In the genomic region with DNA sequence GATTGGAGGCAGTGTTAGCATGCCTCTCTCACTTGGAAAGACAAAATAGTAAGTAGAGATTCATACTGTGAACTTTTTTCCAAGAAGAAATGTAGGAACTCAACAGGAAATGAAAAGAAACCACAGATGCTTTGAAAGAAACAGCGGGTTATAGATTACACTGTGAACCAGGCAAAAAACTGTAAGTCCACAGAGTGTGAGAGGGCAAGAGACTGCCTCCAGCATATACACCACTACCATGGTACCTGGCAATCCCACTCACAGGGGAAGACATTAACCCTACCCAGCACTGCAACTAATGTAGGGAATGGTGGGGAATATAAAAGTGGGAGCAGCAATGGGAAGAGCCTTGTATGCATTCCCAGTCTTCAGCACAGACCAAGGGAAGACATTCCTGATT, we compare ENCODE assay signal across 28 cellular contexts.
"Had no signal": no experiment of that assay in that cellular context is flagged by ENCODE, and none has a peak within 500 bp of the region (broad histone marks: within the 10 kb centered on the region; RNA-seq: fewer than 3 reads in every experiment).

No MANE protein-coding gene starts in this region.

- H3K27ac Mint-ChIP-seq: activated naive CD8-positive, alpha-beta T cell; activated T-helper 2 cell treated with anti-CD3 and anti-CD28 coated beads, Interferon-gamma antibody, Interleukin-2, Interleukin-4, amounts not matched to agents 10 μg/mL and 5 μg/mL and 100 μg/mL, durations not matched to agents 14 hours and 24 hours and 36 hours; memory B cell; nephron; T-helper 1 cell treated with Interleukin-12 subunit alpha and Interleukin-12 subunit beta and Interleukin-4 antibody, amounts not matched to agents 30 μg/mL and 1 μg/mL, for 36 hours; type B pancreatic cell; WTC11 had no signal

- H3K36me3 Mint-ChIP-seq: memory B cell, type B pancreatic cell, WTC11 had no signal

- H3K4me3 ChIP-seq: adrenal gland, ascending aorta, breast epithelium, coronary artery, esophagus squamous epithelium, gastrocnemius medialis, thoracic aorta had no signal

- DNase-seq: activated CD8-positive, alpha-beta memory T cell treated with anti-CD3 and anti-CD28 coated beads for 24 hours; activated CD8-positive, alpha-beta memory T cell treated with anti-CD3 and anti-CD28 coated beads, Interleukin-2, amount 50 U/mL, for 48 hours; activated naive CD4-positive, alpha-beta T cell; activated T-cell treated with anti-CD3 and anti-CD28 coated beads, Interleukin-2, amount 50 U/mL, for 4 hours; adrenal gland; esophagus squamous epithelium; gastrocnemius medialis; head of caudate nucleus; hypothalamus; nucleus accumbens; small intestine; stimulated activated CD4-positive, alpha-beta T cell treated with anti-CD3 and anti-CD28 coated beads, Interleukin-15, amount 100 ng/mL, for 24 hours; stimulated activated CD4-positive, alpha-beta T cell treated with anti-CD3 and anti-CD28 coated beads, Interleukin-2, amount 100 ng/mL, for 48 hours; stimulated activated CD8-positive, alpha-beta memory T cell treated with anti-CD3 and anti-CD28 coated beads, Interleukin-4, amount 100 ng/mL, for 48 hours; stimulated activated naive CD4-positive, alpha-beta T cell treated with Interleukin-2 at 50 U/mL for 16 hours; T1000 had no signal

- H3K4me1 ChIP-seq: adrenal gland, ascending aorta, breast epithelium, esophagus squamous epithelium, gastrocnemius medialis had no signal

- H3K4me1 Mint-ChIP-seq: central memory CD8-positive, alpha-beta T cell; memory B cell; nephron; WTC11 had no signal

- H3K9me3 Mint-ChIP-seq: activated T-helper 2 cell treated with anti-CD3 and anti-CD28 coated beads, Interferon-gamma antibody, Interleukin-2, Interleukin-4, amounts not matched to agents 10 μg/mL and 5 μg/mL and 100 μg/mL, durations not matched to agents 14 hours and 24 hours and 36 hours had no signal

- H3K27me3 Mint-ChIP-seq: memory B cell, type B pancreatic cell had no signal

- H3K9me3 ChIP-seq: adrenal gland, gastrocnemius medialis, thoracic aorta had no signal

- H3K4me3 Mint-ChIP-seq: activated naive CD8-positive, alpha-beta T cell; activated T-cell treated with anti-CD3 and anti-CD28 coated beads, Interleukin-2, amount 50 U/mL, for 4 hours; central memory CD8-positive, alpha-beta T cell; memory B cell; nephron; T-helper 1 cell treated with Interleukin-12 subunit alpha and Interleukin-12 subunit beta and Interleukin-4 antibody, amounts not matched to agents 30 μg/mL and 1 μg/mL, for 36 hours; type B pancreatic cell; WTC11 had no signal

- H3K27ac ChIP-seq: adrenal gland, ascending aorta, breast epithelium, coronary artery, esophagus squamous epithelium, gastrocnemius medialis, thoracic aorta had no signal

- H3K36me3 ChIP-seq: adrenal gland, ascending aorta, breast epithelium, esophagus squamous epithelium, gastrocnemius medialis, thoracic aorta had no signal

- H3K27me3 ChIP-seq: adrenal gland, ascending aorta, breast epithelium, esophagus squamous epithelium, gastrocnemius medialis had no signal
